In genomic region chr7:140484479-140484878, GRCh38 we compare ENCODE assay signal across 24 cellular contexts. TPM values are rescaled to one million over a fixed set of nuclear protein-coding genes. Genes with fewer than 3 reads are reported as not detected.
DNase-seq lines count a peak whose midpoint lies in the region; ATAC-seq and TF ChIP-seq lines count a peak whose summit lies in the region.
"Had no signal": no experiment of that assay in that cellular context is flagged by ENCODE, and none has a peak within 500 bp of the region (broad histone marks: within the 10 kb centered on the region; RNA-seq: fewer than 3 reads in every experiment).

No MANE protein-coding gene starts in this region.

- H3K56ac ChIP-seq in mesendoderm (ENCODE audit: low read length), result peak overlapping the region; percentile 20

- H3F3A ChIP-seq in PC-9 (ENCODE audit: insufficient read depth, low read depth), result peaks cover 37% of the 10 kb centered on the region

- no peaks in the 10 kb centered on the region for H3K9me3 Mint-ChIP-seq in endothelial cell (ENCODE audit: unreplicated experiment)
- H3K9me3 Mint-ChIP-seq: CD14-positive monocyte had no signal

- no peak overlapping the region for H3K4me3 Mint-ChIP-seq in endothelial cell (ENCODE audit: unreplicated experiment)

- H3K9me3 ChIP-seq in PC-9 (ENCODE audit: insufficient read depth, low read depth), result no peaks in the 10 kb centered on the region
- H3K9me3 ChIP-seq in BE2C, result no peaks in the 10 kb centered on the region

- peaks cover 17% of the 10 kb centered on the region for H3K4me1 Mint-ChIP-seq in endothelial cell (ENCODE audit: unreplicated experiment)

- no peak overlapping the region for H4K5ac ChIP-seq in mesendoderm (ENCODE audit: low read length)

- no peak overlapping the region for H2AK5ac ChIP-seq in mesendoderm (ENCODE audit: low read length)

- H4K8ac ChIP-seq in mesendoderm (ENCODE audit: low read depth, low read length), result no peak overlapping the region

- H2AFZ ChIP-seq in PC-9, result no peak overlapping the region
- H2AFZ ChIP-seq: GM23248 had no signal

- no peaks in the 10 kb centered on the region for H3K79me1 ChIP-seq in mesendoderm (ENCODE audit: low read length)

- no peak overlapping the region for H3K23ac ChIP-seq in mesendoderm (ENCODE audit: low read length)

- H3K4me1 ChIP-seq in PC-9 (replicated peaks; ENCODE audit: insufficient read depth) (peaks cover 23% of the 10 kb centered on the region), mesendoderm (ENCODE audit: control insufficient read depth, low read depth, low read length) (peaks cover 8% of the 10 kb centered on the region), BE2C (no peaks in the 10 kb centered on the region)

- H3K9ac ChIP-seq in mesendoderm (ENCODE audit: low read length), result no peak overlapping the region
- H3K9ac ChIP-seq: GM23248 had no signal

- no CpG with 5 or more reads among the region's 3 CpGs for WGBS in mesendoderm (ENCODE audit: extremely low coverage, insufficient coverage, low lambda C conversion rate)

- POLR2A ChIA-PET in PC-9 (lab: Charles Lee; ENCODE audit: unreplicated experiment), result no interaction called here

- peak overlapping the region; percentile 70 for H2BK5ac ChIP-seq in mesendoderm (ENCODE audit: low read length)

- no peak overlapping the region for H3K4me3 ChIP-seq in PC-9
- no peak overlapping the region for H3K4me3 ChIP-seq in mesendoderm (ENCODE audit: low read length)
- H3K4me3 ChIP-seq in BE2C (ENCODE audit: low read depth, low read length), result no peak overlapping the region
- H3K4me3 ChIP-seq: GM23248 had no signal

- ATAC-seq in GM18870 (IDR thresholded peaks at IDR 0.05; ENCODE audit: unreplicated experiment) (no peak), GM21526 (IDR thresholded peaks at IDR 0.05; ENCODE audit: low FRiP score, unreplicated experiment) (no peak)
- ATAC-seq: HCT116, HepG2, Panc1, SK-N-SH treated with all-trans-retinoic acid at 6 μM for 48 hours had no signal

- H3K36me3 ChIP-seq in PC-9 (ENCODE audit: low read depth) (no peaks in the 10 kb centered on the region), mesendoderm (ENCODE audit: control insufficient read depth, insufficient read depth, low read length) (no peaks in the 10 kb centered on the region), BE2C (no peaks in the 10 kb centered on the region)

- peak overlapping the region; percentile 39 for H3K18ac ChIP-seq in mesendoderm (ENCODE audit: low read length)

- no peaks in the 10 kb centered on the region for H3K79me2 ChIP-seq in PC-9 (ENCODE audit: low read depth)
- no peaks in the 10 kb centered on the region for H3K79me2 ChIP-seq in mesendoderm (ENCODE audit: control insufficient read depth, insufficient read depth, low read length)

- H3K27ac Mint-ChIP-seq in endothelial cell (ENCODE audit: unreplicated experiment), result peak overlapping the region; percentile 10

- H4K20me1 ChIP-seq in PC-9 (ENCODE audit: insufficient read depth), result no peaks in the 10 kb centered on the region

- H3K4ac ChIP-seq in mesendoderm (ENCODE audit: low read depth, low read length), result peak overlapping the region; percentile 48

- BruUV-seq in PC-9 (replicated peaks; lab: Mats Ljungman, UMichigan), result no TSS peak

- H3K27ac ChIP-seq in PC-9, result peak overlapping the region; percentile 85
- peak overlapping the region; percentile 61 for H3K27ac ChIP-seq in mesendoderm (ENCODE audit: low read depth, low read length)
- H3K27ac ChIP-seq: GM23248 had no signal

- no peak overlapping the region for H2BK15ac ChIP-seq in mesendoderm (replicated peaks; ENCODE audit: low read depth)

- intact Hi-C loops in PC-9 (cut with micrococcal nuclease; ENCODE audit: unreplicated experiment), result no loop called here

- CTCF ChIA-PET in PC-9 (lab: Charles Lee), result no interaction called here

- H3K4me2 ChIP-seq in PC-9 (peak overlapping the region; percentile 63), mesendoderm (ENCODE audit: low read length) (no peak overlapping the region)

- H3K27me3 ChIP-seq in PC-9 (ENCODE audit: insufficient read depth, low read depth) (no peaks in the 10 kb centered on the region), mesendoderm (ENCODE audit: insufficient read depth, low read length, poor library complexity) (no peaks in the 10 kb centered on the region), BE2C (no peaks in the 10 kb centered on the region)

- H3K36me3 Mint-ChIP-seq in endothelial cell (ENCODE audit: low read depth, unreplicated experiment), result no peaks in the 10 kb centered on the region
- H3K36me3 Mint-ChIP-seq: CD14-positive monocyte had no signal

- H3K27me3 Mint-ChIP-seq in endothelial cell (ENCODE audit: unreplicated experiment), result peaks cover 6% of the 10 kb centered on the region

- H2BK120ac ChIP-seq in mesendoderm (ENCODE audit: low read depth, low read length), result peak overlapping the region; percentile 51

- DNase-seq in ELF-1 (ENCODE audit: low read depth, low spot score), result peak; percentile 75
- no peak for DNase-seq in PC-9
- DNase-seq in endothelial cell (ENCODE audit: low spot score), result no peak
- DNase-seq in mesendoderm, result peak; percentile 89
- no peak for DNase-seq in Ammon's horn (ENCODE audit: low spot score)
- no peak for DNase-seq in BE2C
- DNase-seq: 8988T, AML-193, EL, GM23248, KBM-7, NCI-H1092, NCI-H1436, NCI-H1930, NCI-H2227 treated with DMSO at 0.1 percent for 48 hours, NCI-H510A treated with DMSO at 0.1 percent for 48 hours, NCI-H748 treated with DMSO at 0.1 percent for 48 hours had no signal

- no peak for TF ChIP-seq CTCF in PC-9 (conservative IDR thresholded peaks at IDR 0.05)
- no peak for TF ChIP-seq CTCF in endothelial cell (IDR thresholded peaks at IDR 0.05; ENCODE audit: unreplicated experiment)
- TF ChIP-seq CTCF in BE2C (IDR thresholded peaks at IDR 0.05; ENCODE audit: low read depth, low read length), result no peak

- H3K9me2 ChIP-seq in PC-9 (ENCODE audit: insufficient read depth), result no peaks in the 10 kb centered on the region

RNA-seq across cellular contexts. Expression of gene MKRN1, which starts 5.2 kb away (rescaled TPM):
- total RNA-seq in PC-9 (2021), result 166 and 182 TPM in 2 replicates
- total RNA-seq in endothelial cell (ENCODE audit: unreplicated experiment), result 79.9 TPM
- polyA plus RNA-seq in mesendoderm (2013, experiment 1 of 2), result 65.3 TPM
- polyA plus RNA-seq in mesendoderm (2013, experiment 2 of 2), result 68.9 TPM
- polyA plus RNA-seq in BE2C (2012; ENCODE audit: insufficient read depth, insufficient read length, low read depth), result 83.7 TPM

Comparison
In these comparisons a context has a peak if more than half of its experiments do, and no peak if none do; other contexts are left out.
1. DNase-seq: peak in ELF-1 (single experiment) and mesendoderm (single experiment); none in PC-9 (0 of 2), endothelial cell (single experiment), Ammon's horn (single experiment) and BE2C (single experiment).